10 cellular contexts compared by ENCODE assay signal in genomic region chr6:259901-260508, GRCh38. TPM values are rescaled to one million over a fixed set of nuclear protein-coding genes. Genes with fewer than 3 reads are reported as not detected.
DNase-seq lines count a peak whose midpoint lies in the region; ATAC-seq and TF ChIP-seq lines count a peak whose summit lies in the region.
"Had no signal": no experiment of that assay in that cellular context is flagged by ENCODE, and none has a peak within 500 bp of the region (broad histone marks: within the 10 kb centered on the region; RNA-seq: fewer than 3 reads in every experiment).

No MANE protein-coding gene starts in this region.

- no peak for TF ChIP-seq POLR2A in esophagus squamous epithelium (IDR thresholded peaks at IDR 0.05)

- intact Hi-C loops in mucosa of descending colon (cut with DNase I, micrococcal nuclease), result no loop called here
- intact Hi-C loops in posterior vena cava (cut with DNase I), result loop anchor here in 1 of 2 donors (5.0 kb wide), 1 partner anchor 827 kb away; no protein-coding TSS in a partner anchor
- intact Hi-C loops in esophagus squamous epithelium (cut with DNase I), result no loop called here

- H3K36me3 ChIP-seq in mucosa of descending colon (ENCODE audit: low read depth) (no peaks in the 10 kb centered on the region), esophagus squamous epithelium (no peaks in the 10 kb centered on the region)

- H3K4me3 ChIP-seq in mucosa of descending colon, result no peak overlapping the region
- no peak overlapping the region for H3K4me3 ChIP-seq in esophagus squamous epithelium

- H3K9me3 ChIP-seq in mucosa of descending colon (no peaks in the 10 kb centered on the region), esophagus squamous epithelium (no peaks in the 10 kb centered on the region)

- WGBS in esophagus squamous epithelium, 2 donors, result 59 to 64% methylated on average over 5 of the region's 5 CpGs

- no peak for TF ChIP-seq CTCF in mucosa of descending colon (IDR thresholded peaks at IDR 0.05)
- no peak for TF ChIP-seq CTCF in esophagus squamous epithelium (IDR thresholded peaks at IDR 0.05)

- H3K27me3 ChIP-seq in esophagus squamous epithelium, result no peaks in the 10 kb centered on the region

- H3K4me1 ChIP-seq in mucosa of descending colon (ENCODE audit: low read depth), result no peaks in the 10 kb centered on the region
- H3K4me1 ChIP-seq in esophagus squamous epithelium, result peaks cover 0 to 19% (median 11%) of the 10 kb centered on the region in 3 donors

- DNase-seq in mucosa of descending colon (no peak), posterior vena cava (ENCODE audit: low spot score) (no peak), esophagus squamous epithelium (lab: John Stamatoyannopoulos, UW) (no peak), AG20443 (ENCODE audit: low spot score) (no peak)
- DNase-seq: effector memory CD4-positive, alpha-beta T cell; islet precursor cell had no signal

- ATAC-seq in GM18858 (IDR thresholded peaks at IDR 0.05; ENCODE audit: unreplicated experiment) (peak; percentile 70), GM21526 (IDR thresholded peaks at IDR 0.05; ENCODE audit: low FRiP score, unreplicated experiment) (peak; percentile 76), HG03432 (IDR thresholded peaks at IDR 0.05; ENCODE audit: unreplicated experiment) (peak; percentile 93), mucosa of descending colon (peak; percentile 40)
- ATAC-seq: Panc1 had no signal

- no peak overlapping the region for H3K27ac ChIP-seq in esophagus squamous epithelium

RNA-seq across cellular contexts. Expression of gene DUSP22, which starts 32.3 kb away (rescaled TPM):
- total RNA-seq in mucosa of descending colon (10 to 100 TPM; 27.5 to 80.6 (median 29.1) TPM), posterior vena cava (10 to 100 TPM; 45.7 to 51.8 TPM), esophagus squamous epithelium (10 to 100 TPM; 34.2 to 54.6 (median 45.2) TPM)

Comparison
In these comparisons a context has a peak if more than half of its experiments do, and no peak if none do; other contexts are left out.
1. ATAC-seq: peak in every context shown above with its lines; median percentile 93 in HG03432; 76 in GM21526; 70 in GM18858; 40 in mucosa of descending colon.